8 cellular contexts compared by ENCODE assay signal in genomic region chr6:18595774-18596528, GRCh38.
A peak's percentile ranks its signal among the peaks of the same experiment; 100 is the strongest.
DNase-seq lines count a peak whose midpoint lies in the region; ATAC-seq, FAIRE-seq and TF ChIP-seq lines count a peak whose summit lies in the region.

No MANE protein-coding gene starts in this region.

- FAIRE-seq in A204.1 (lab: Jason Lieb, UNC): peak; percentile 61

- H3K9ac ChIP-seq in SU-DHL-6 (ENCODE audit: low read length): no peak overlapping the region

- H3K27me3 ChIP-seq in SU-DHL-6 (ENCODE audit: low read length): no peaks in the 10 kb centered on the region

- H3K79me2 ChIP-seq in SU-DHL-6 (ENCODE audit: insufficient read depth, low read length): no peaks in the 10 kb centered on the region

- H3K9me2 ChIP-seq in SU-DHL-6 (replicated peaks; ENCODE audit: insufficient read depth, low read length): no peaks in the 10 kb centered on the region

- no peak overlapping the region for H2AFZ ChIP-seq in SU-DHL-6 (ENCODE audit: low read depth, low read length, severe bottlenecking)

- H3K4me3 ChIP-seq in GM12864 (ENCODE audit: low read depth, low read length): no peak overlapping the region
- no peak overlapping the region for H3K4me3 ChIP-seq in SU-DHL-6 (ENCODE audit: insufficient read depth, low read length, poor library complexity, severe bottlenecking)

- peak; percentile 98 for TF ChIP-seq CTCF in GM12864 (IDR thresholded peaks at IDR 0.05; ENCODE audit: low read depth, low read length, missing control alignments)
- TF ChIP-seq CTCF in SU-DHL-6 (IDR thresholded peaks at IDR 0.05; ENCODE audit: insufficient read depth, low read length, poor library complexity, severe bottlenecking): peak; percentile 97

- peak; percentile 66 for ATAC-seq in HG02623 (IDR thresholded peaks at IDR 0.05; ENCODE audit: unreplicated experiment)

- H3K36me3 ChIP-seq in SU-DHL-6 (ENCODE audit: low read length): no peaks in the 10 kb centered on the region

- H3K27ac ChIP-seq in SU-DHL-6 (ENCODE audit: low read depth, low read length): no peak overlapping the region

- no peak overlapping the region for H3K4me2 ChIP-seq in SU-DHL-6 (ENCODE audit: low read depth, low read length, poor library complexity, severe bottlenecking)

- no peaks in the 10 kb centered on the region for H4K20me1 ChIP-seq in SU-DHL-6 (ENCODE audit: low read depth, low read length)

- no peaks in the 10 kb centered on the region for H3F3A ChIP-seq in SU-DHL-6 (ENCODE audit: insufficient read depth)

- H3K9me3 ChIP-seq in SU-DHL-6 (ENCODE audit: insufficient read depth, low read length): no peaks in the 10 kb centered on the region

- peak; percentile 7 for DNase-seq in GM12864 (ENCODE audit: low read depth)
- DNase-seq in NCI-H1105 (lab: John Stamatoyannopoulos, UW): peak; percentile 84
- peak; percentile 12 for DNase-seq in central memory CD4-positive, alpha-beta T cell
- peak; percentile 57 for DNase-seq in kidney glomerular epithelial cell (lab: John Stamatoyannopoulos, UW)
- DNase-seq in stimulated activated CD4-positive, alpha-beta T cell treated with anti-CD3 and anti-CD28 coated beads, Interleukin-2, amount 100 ng/mL, for 48 hours: peak; percentile 49 to 54

Comparison
In these comparisons a context has a peak if more than half of its experiments do, and no peak if none do; other contexts are left out.
1. DNase-seq: peak in every context shown above with its lines; median percentile 84 in NCI-H1105; 57 in kidney glomerular epithelial cell; 52 in stimulated activated CD4-positive, alpha-beta T cell treated with anti-CD3 and anti-CD28 coated beads, Interleukin-2, amount 100 ng/mL, for 48 hours; 12 in central memory CD4-positive, alpha-beta T cell; 7 in GM12864.